Comparison of ENCODE assay signal across 8 cellular contexts in the genomic region with DNA sequence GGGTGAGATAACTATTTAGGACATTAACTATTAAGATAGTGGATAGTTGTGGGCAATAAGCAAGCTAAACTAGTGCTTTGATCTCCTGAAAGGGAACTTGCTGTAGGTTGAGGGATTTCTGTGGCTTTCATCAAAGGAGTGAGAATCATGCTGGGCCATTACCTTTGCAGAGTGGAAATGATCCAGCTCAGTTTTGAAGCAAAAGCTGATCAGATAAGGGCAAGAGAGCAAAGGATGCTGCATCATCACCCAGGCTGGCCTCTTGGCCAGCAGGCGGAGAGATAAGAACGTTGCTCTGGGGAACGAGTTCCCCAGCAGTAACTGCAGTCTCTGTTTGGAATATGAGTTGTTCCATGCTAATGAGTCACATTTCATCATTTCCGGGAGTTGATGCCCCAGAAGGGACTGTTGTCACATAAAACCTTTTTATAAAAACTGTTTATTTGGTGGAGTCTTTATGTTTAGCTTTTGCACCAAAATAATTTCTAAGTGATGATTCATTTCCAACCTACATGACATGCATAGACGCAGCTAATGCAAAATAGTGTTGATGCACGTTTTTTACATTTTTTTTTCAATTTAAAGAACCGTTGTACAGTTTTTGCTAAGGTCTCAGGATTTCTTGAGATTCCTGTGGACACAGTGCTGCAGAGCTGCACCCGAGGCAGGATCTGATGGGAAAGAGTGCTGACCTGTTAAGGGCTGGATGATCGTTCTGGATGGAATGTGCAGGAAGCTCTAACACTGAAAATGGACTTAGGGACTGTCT.
DNase-seq lines count a peak whose midpoint lies in the region; ATAC-seq and TF ChIP-seq lines count a peak whose summit lies in the region.

No MANE protein-coding gene starts in this region.

- H3K27me3 Mint-ChIP-seq in CD4-positive, alpha-beta memory T cell = no peaks in the 10 kb centered on the region

- intact Hi-C loops in CD4-positive, alpha-beta memory T cell (cut with micrococcal nuclease) = no loop called here

- ATAC-seq in GM21447 (IDR thresholded peaks at IDR 0.05; ENCODE audit: unreplicated experiment) (no peak), GM21576 (IDR thresholded peaks at IDR 0.05; ENCODE audit: unreplicated experiment) (no peak)

- peaks cover 0 to 2% (median 0%) of the 10 kb centered on the region in 8 donors for H3K9me3 Mint-ChIP-seq in CD4-positive, alpha-beta memory T cell

- H3K4me3 Mint-ChIP-seq in CD4-positive, alpha-beta memory T cell = peak overlapping the region in 5 of 8 donors; percentile 4 to 35 (median 25)

- TF ChIP-seq CTCF in NB4 (IDR thresholded peaks at IDR 0.05; ENCODE audit: low read depth, low read length) (peak; percentile 11), astrocyte of the cerebellum (IDR thresholded peaks at IDR 0.05; ENCODE audit: low read depth, low read length, missing control alignments) (peak; percentile 42)

- no peak for TF ChIP-seq POLR2A in NB4 (IDR thresholded peaks at IDR 0.05; ENCODE audit: extremely low read depth, insufficient read length)

- H3K36me3 Mint-ChIP-seq in CD4-positive, alpha-beta memory T cell = no peaks in the 10 kb centered on the region

- no peaks in the 10 kb centered on the region for H3K36me3 ChIP-seq in CD4-positive, alpha-beta memory T cell (ENCODE audit: insufficient read depth, low read length)

- H3K27me3 ChIP-seq in CD4-positive, alpha-beta memory T cell (ENCODE audit: insufficient read depth, low read length) = no peaks in the 10 kb centered on the region

- H3K4me1 ChIP-seq in CD4-positive, alpha-beta memory T cell (ENCODE audit: insufficient read depth, low read length) = peaks cover 12% of the 10 kb centered on the region

- H3K9me3 ChIP-seq in CD4-positive, alpha-beta memory T cell (ENCODE audit: control insufficient read depth in 1 of 2, low read length in 2 of 2) = no peaks in the 10 kb centered on the region

- POLR2A ChIA-PET in CD4-positive, alpha-beta memory T cell (lab: Charles Lee; ENCODE audit: partially characterized antibody) = interaction anchor here (1.3 kb wide), 1 partner anchor 112 kb away, joined by 3 read pairs; no protein-coding TSS in a partner anchor

- CTCF ChIA-PET in CD4-positive, alpha-beta memory T cell (lab: Charles Lee; ENCODE audit: partially characterized antibody) = interaction anchor here (0.6 to 1.6 kb wide), 3 partner anchors 14 to 158 kb away, joined by 3 to 4 read pairs (median 3); no protein-coding TSS in a partner anchor

- in situ Hi-C loops in astrocyte of the cerebellum (cut with HindIII; ENCODE audit: low sequenced_read_pairs) = no loop called here

- peak; percentile 15 to 58 (median 30) for DNase-seq in CD4-positive, alpha-beta memory T cell
- peak; percentile 80 for DNase-seq in NB4 (ENCODE audit: low read depth)
- no peak for DNase-seq in astrocyte of the cerebellum (ENCODE audit: low read depth)
- peak; percentile 18 for DNase-seq in middle frontal gyrus (ENCODE audit: extremely low spot score, low spot score)
- DNase-seq in midbrain (lab: John Stamatoyannopoulos, UW) = no peak
- DNase-seq in Kasumi-1 (lab: John Stamatoyannopoulos, UW) = no peak

- H3K4me3 ChIP-seq in CD4-positive, alpha-beta memory T cell (ENCODE audit: low read length in 2 of 2) = no peak overlapping the region
- H3K4me3 ChIP-seq in NB4 (ENCODE audit: low read depth, low read length) (no peak overlapping the region), astrocyte of the cerebellum (ENCODE audit: low read depth, low read length) (no peak overlapping the region)

- H3K27ac ChIP-seq in CD4-positive, alpha-beta memory T cell (ENCODE audit: low read depth, low read length) = no peak overlapping the region

- H3K27ac Mint-ChIP-seq in CD4-positive, alpha-beta memory T cell = peak overlapping the region in 2 of 7 donors; percentile 61 to 67

- peaks cover 8 to 12% (median 10%) of the 10 kb centered on the region in 4 donors for H3K4me1 Mint-ChIP-seq in CD4-positive, alpha-beta memory T cell

Comparison
In these comparisons a context has a peak if more than half of its experiments do, and no peak if none do; other contexts are left out.
1. DNase-seq: peak in CD4-positive, alpha-beta memory T cell (5 of 5), NB4 (single experiment) and middle frontal gyrus (single experiment); none in astrocyte of the cerebellum (single experiment), midbrain (single experiment) and Kasumi-1 (0 of 2).